In the genomic region with DNA sequence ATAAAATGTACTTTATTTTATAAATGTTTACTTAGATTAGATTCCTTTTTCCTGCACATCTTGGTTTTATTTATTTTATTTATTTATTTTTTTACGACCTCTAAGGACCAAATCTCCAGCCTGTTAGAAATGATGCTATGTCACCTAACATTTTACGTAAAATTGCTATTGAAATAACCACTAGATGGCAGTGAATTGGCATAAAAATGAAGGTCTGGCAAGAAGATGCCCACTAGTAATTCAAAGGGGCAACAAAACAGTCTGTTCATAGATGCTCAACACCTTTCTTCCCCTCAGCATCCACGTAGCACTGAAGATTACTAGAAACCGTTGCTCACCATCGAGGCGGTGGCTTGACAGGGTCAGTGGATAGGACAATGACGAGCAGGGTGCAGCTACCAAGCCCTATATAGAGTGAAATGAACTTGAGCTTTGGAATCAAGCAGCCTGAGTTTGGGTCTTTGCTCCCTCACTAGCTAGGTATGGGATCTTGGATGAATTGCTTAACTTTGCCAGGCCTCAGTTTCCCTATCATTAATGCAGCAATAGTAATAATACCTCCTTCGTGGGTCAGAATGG, we compare ENCODE assay signal across 8 cellular contexts.
DNase-seq lines count a peak whose midpoint lies in the region; ATAC-seq and TF ChIP-seq lines count a peak whose summit lies in the region.

No MANE protein-coding gene starts in this region.

- intact Hi-C loops in Panc1 (cut with micrococcal nuclease; ENCODE audit: unreplicated experiment) = loop anchor here (1.0 kb wide), 1 partner anchor 343 kb away; no protein-coding TSS in a partner anchor

- H3K9me3 ChIP-seq in HEK293 (ENCODE audit: control insufficient read depth, insufficient read depth, low read depth, low read length) (no peaks in the 10 kb centered on the region), Panc1 (ENCODE audit: control insufficient read depth, insufficient read depth, low read depth, low read length) (no peaks in the 10 kb centered on the region)

- H3K4me3 ChIP-seq in HEK293 (ENCODE audit: low read depth, low read length) = no peak overlapping the region
- H3K4me3 ChIP-seq in Panc1 (ENCODE audit: low read depth in 2 of 2, low read length in 2 of 2) = no peak overlapping the region

- no peaks in the 10 kb centered on the region for H3K27me3 ChIP-seq in Panc1 (ENCODE audit: control insufficient read depth, insufficient read depth, low read length)

- peak; percentile 52; the same call in 1 of the 2 replicates for TF ChIP-seq CTCF in HEK293 (tag by site-specific recombination; IDR thresholded peaks at IDR 0.05)
- TF ChIP-seq CTCF in Panc1 (IDR thresholded peaks at IDR 0.05) = peak; percentile 68

- DNase-seq in Ammon's horn (ENCODE audit: low spot score) (peak; percentile 45), Panc1 (ENCODE audit: low read depth, low spot score) (no peak), fibroblast of gingiva (ENCODE audit: low read depth) (peak; percentile 36), renal cortical epithelial cell (ENCODE audit: low read depth) (peak; percentile 47), activated T-cell treated with anti-CD3 and anti-CD28 coated beads for 4 hours (no peak)

- BruUV-seq in Panc1 (replicated peaks; lab: Mats Ljungman, UMichigan) = no TSS peak

- H3K27ac ChIP-seq in HEK293 (ENCODE audit: extremely low read depth, low read depth, low read length) = no peak overlapping the region
- H3K27ac ChIP-seq in Panc1 (ENCODE audit: low read length) = no peak overlapping the region

- CTCF ChIA-PET in HEK293 (lab: Yijun Ruan, JAX) (interaction anchor here (0.5 to 4.2 kb wide), 25 partner anchors 8 to 1470 kb away, joined by 3 to 105 read pairs (median 4); no protein-coding TSS in a partner anchor), Panc1 (lab: Charles Lee) (interaction anchor here (0.5 to 1.8 kb wide), 2 partner anchors 343 to 653 kb away, joined by 3 to 4 read pairs; no protein-coding TSS in a partner anchor)

- no peaks in the 10 kb centered on the region for H3K36me3 ChIP-seq in HEK293 (ENCODE audit: control insufficient read depth in 2 of 2, insufficient read depth in 1 of 2, low read length in 2 of 2)
- no peaks in the 10 kb centered on the region for H3K36me3 ChIP-seq in Panc1 (ENCODE audit: control insufficient read depth, insufficient read depth, low read length)

- ATAC-seq in Panc1 (no peak), GM18861 (IDR thresholded peaks at IDR 0.05; ENCODE audit: unreplicated experiment) (no peak), GM21447 (IDR thresholded peaks at IDR 0.05; ENCODE audit: unreplicated experiment) (no peak)

- in situ Hi-C loops in Panc1 (cut with HindIII; ENCODE audit: low pct_unique_long_range_greater_than_20kb, low sequenced_read_pairs) = no loop called here

- POLR2A ChIA-PET in HEK293 (lab: Yijun Ruan, JAX) (no interaction called here), Panc1 (lab: Charles Lee) (no interaction called here)

- no peaks in the 10 kb centered on the region; the same call in 1 of the 2 replicates for H3K4me1 ChIP-seq in HEK293 (ENCODE audit: control insufficient read depth, insufficient read depth, low read length)
- no peaks in the 10 kb centered on the region for H3K4me1 ChIP-seq in Panc1 (ENCODE audit: control insufficient read depth, insufficient read depth, low read length)

TF ChIP-seq in HEK293, 187 proteins besides CTCF, POLR2A, EP300 and RAD21:
- peak; percentile 76 for TF ChIP-seq ZNF654 (tag by site-specific recombination; IDR thresholded peaks at IDR 0.05; ENCODE audit: low read depth)
- TF ChIP-seq FEZF1 (tag by site-specific recombination; IDR thresholded peaks at IDR 0.05) = no peak

Comparison
In these comparisons a context has a peak if more than half of its experiments do, and no peak if none do; other contexts are left out.
1. DNase-seq: peak in Ammon's horn (single experiment), fibroblast of gingiva (single experiment) and renal cortical epithelial cell (single experiment); none in Panc1 (single experiment) and activated T-cell treated with anti-CD3 and anti-CD28 coated beads for 4 hours (single experiment).